ENCODE assay signal across 2 cellular contexts in genomic region chr2:167783266-167784070, GRCh38.
TF ChIP-seq lines count a peak whose summit lies in the region.

No MANE protein-coding gene starts in this region.

TF ChIP-seq in H1, 55 proteins besides CTCF, POLR2A, EP300 and RAD21 (continued from another document):
- TF ChIP-seq CBX5 (IDR thresholded peaks at IDR 0.05; ENCODE audit: low read depth, low read length) (no peak), TCF12 (IDR thresholded peaks at IDR 0.05; ENCODE audit: low read depth, low read length) (no peak), SIX5 (IDR thresholded peaks at IDR 0.05; ENCODE audit: low read depth, low read length) (no peak), RXRA (IDR thresholded peaks at IDR 0.05; ENCODE audit: insufficient read depth, low read depth, low read length) (no peak), SUZ12 (IDR thresholded peaks at IDR 0.05; ENCODE audit: low read length) (no peak), CHD7 (IDR thresholded peaks at IDR 0.05; ENCODE audit: insufficient replicate concordance, low read length) (no peak), EZH2 (IDR thresholded peaks at IDR 0.05; ENCODE audit: low read depth, low read length, severe bottlenecking) (no peak)

TF ChIP-seq in neural cell, 6 proteins besides CTCF, POLR2A, EP300 and RAD21:
- TF ChIP-seq, protein P1, sequence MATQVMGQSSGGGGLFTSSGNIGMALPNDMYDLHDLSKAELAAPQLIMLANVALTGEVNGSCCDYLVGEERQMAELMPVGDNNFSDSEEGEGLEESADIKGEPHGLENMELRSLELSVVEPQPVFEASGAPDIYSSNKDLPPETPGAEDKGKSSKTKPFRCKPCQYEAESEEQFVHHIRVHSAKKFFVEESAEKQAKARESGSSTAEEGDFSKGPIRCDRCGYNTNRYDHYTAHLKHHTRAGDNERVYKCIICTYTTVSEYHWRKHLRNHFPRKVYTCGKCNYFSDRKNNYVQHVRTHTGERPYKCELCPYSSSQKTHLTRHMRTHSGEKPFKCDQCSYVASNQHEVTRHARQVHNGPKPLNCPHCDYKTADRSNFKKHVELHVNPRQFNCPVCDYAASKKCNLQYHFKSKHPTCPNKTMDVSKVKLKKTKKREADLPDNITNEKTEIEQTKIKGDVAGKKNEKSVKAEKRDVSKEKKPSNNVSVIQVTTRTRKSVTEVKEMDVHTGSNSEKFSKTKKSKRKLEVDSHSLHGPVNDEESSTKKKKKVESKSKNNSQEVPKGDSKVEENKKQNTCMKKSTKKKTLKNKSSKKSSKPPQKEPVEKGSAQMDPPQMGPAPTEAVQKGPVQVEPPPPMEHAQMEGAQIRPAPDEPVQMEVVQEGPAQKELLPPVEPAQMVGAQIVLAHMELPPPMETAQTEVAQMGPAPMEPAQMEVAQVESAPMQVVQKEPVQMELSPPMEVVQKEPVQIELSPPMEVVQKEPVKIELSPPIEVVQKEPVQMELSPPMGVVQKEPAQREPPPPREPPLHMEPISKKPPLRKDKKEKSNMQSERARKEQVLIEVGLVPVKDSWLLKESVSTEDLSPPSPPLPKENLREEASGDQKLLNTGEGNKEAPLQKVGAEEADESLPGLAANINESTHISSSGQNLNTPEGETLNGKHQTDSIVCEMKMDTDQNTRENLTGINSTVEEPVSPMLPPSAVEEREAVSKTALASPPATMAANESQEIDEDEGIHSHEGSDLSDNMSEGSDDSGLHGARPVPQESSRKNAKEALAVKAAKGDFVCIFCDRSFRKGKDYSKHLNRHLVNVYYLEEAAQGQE (IDR thresholded peaks at IDR 0.05; ENCODE audit: borderline replicate concordance) = peak; percentile 58
- no peak for TF ChIP-seq EZH2 (IDR thresholded peaks at IDR 0.05; ENCODE audit: borderline replicate concordance, insufficient read depth, low read length, poor library complexity, severe bottlenecking)
